ENCODE assay signal across 2 cellular contexts in the genomic region with DNA sequence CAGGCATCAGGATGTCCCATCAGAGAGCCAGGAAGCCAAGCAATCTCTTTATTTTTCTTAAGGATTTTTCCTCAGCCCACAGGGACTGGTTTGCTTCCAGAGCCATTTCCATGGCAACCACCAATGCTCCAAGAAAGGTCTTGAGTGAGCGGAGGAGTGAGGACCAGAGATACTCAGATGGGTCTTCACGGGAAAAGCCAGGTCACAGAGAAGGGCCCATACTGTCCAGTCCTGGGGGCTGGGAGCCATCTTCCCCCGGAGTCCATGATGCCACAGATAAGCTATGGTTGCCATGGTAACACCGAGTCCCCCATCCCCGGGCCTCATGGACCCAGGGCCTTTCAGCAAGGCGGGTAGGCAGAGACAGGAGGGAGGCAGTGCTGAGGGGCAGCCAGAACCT.
TF ChIP-seq lines count a peak whose summit lies in the region.

No MANE protein-coding gene starts in this region.

TF ChIP-seq in GM23338, 12 proteins besides CTCF, POLR2A, EP300 and RAD21:
- no peak for TF ChIP-seq STAT1 (IDR thresholded peaks at IDR 0.05; ENCODE audit: unreplicated experiment)
- TF ChIP-seq ZNF331 (CRISPR knock-in tag; IDR thresholded peaks at IDR 0.05; ENCODE audit: low read depth): no peak
TF ChIP-seq in GM23338: peak in this region for 0.

TF ChIP-seq in H1, 55 proteins besides CTCF, POLR2A, EP300 and RAD21:
- TF ChIP-seq BRCA1 (IDR thresholded peaks at IDR 0.05; ENCODE audit: low read depth, low read length) (no peak), SP4 (IDR thresholded peaks at IDR 0.05; ENCODE audit: low read length) (no peak), YY1 (IDR thresholded peaks at IDR 0.05; ENCODE audit: low read depth, low read length) (no peak), JUND (IDR thresholded peaks at IDR 0.05; ENCODE audit: low read length) (no peak), TAF1 (IDR thresholded peaks at IDR 0.05; ENCODE audit: low read depth, low read length) (no peak), FOSL1 (IDR thresholded peaks at IDR 0.05; ENCODE audit: insufficient read depth, low read depth, low read length) (no peak), SUZ12 (IDR thresholded peaks at IDR 0.05; ENCODE audit: low read length) (no peak), BCL11A (IDR thresholded peaks at IDR 0.05; ENCODE audit: low read depth in 2 of 2, low read length in 2 of 2) (no peak), ASH2L (IDR thresholded peaks at IDR 0.05; ENCODE audit: low read length) (no peak), BACH1 (IDR thresholded peaks at IDR 0.05; ENCODE audit: low read length) (no peak), MAFK (IDR thresholded peaks at IDR 0.05; ENCODE audit: low read depth, low read length) (no peak), RXRA (IDR thresholded peaks at IDR 0.05; ENCODE audit: insufficient read depth, low read depth, low read length) (no peak), SIN3A (conservative IDR thresholded peaks at IDR 0.05 in 1 of 2, IDR thresholded peaks at IDR 0.05 in 1 of 2; ENCODE audit: low read depth in 1 of 2, low read length in 2 of 2) (no peak), GTF2F1 (IDR thresholded peaks at IDR 0.05; ENCODE audit: borderline replicate concordance, low read depth, low read length) (no peak)
